Comparison of ENCODE assay signal across 24 cellular contexts in the genomic region with DNA sequence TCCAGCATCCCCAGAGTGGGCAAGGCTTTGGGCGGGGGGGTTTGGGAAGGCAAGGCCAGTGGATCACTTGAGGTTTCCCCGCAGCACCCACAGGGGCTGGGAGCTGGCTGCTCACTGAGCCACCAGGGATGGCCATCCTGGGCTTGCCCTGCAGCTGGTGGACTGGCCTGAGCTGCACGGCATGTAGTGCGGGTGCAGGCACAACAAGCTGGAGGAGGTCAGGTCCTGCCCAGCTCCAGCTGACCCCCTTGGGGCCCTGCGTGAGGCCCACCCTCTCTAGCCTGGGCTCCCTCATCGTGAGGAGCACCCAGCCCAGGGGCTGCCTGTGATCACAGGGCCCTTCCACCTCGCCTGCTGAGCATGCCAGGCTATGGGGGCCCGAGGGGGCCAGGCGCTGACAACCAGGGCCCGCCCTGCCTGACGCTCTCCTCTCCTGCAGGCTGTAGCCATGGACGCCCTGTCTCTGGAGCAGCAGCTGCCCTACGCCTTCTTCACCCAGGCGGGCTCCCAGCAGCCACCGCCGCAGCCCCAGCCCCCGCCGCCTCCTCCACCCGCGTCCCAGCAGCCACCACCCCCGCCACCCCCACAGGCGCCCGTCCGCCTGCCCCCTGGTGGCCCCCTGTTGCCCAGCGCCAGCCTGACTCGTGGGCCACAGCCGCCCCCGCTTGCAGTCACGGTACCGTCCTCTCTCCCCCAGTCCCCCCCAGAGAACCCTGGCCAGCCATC. TPM values are rescaled to one million over a fixed set of nuclear protein-coding genes. Genes with fewer than 3 reads are reported as not detected.
A peak's percentile ranks its signal among the peaks of the same experiment; 100 is the strongest.
DNase-seq lines count a peak whose midpoint lies in the region; ATAC-seq, FAIRE-seq and TF ChIP-seq lines count a peak whose summit lies in the region.
"Had no signal": no experiment of that assay in that cellular context is flagged by ENCODE, and none has a peak within 500 bp of the region (broad histone marks: within the 10 kb centered on the region; RNA-seq: fewer than 3 reads in every experiment).

No MANE protein-coding gene starts in this region.

- TF ChIP-seq CTCF in 22Rv1 (IDR thresholded peaks at IDR 0.05) (no peak), GM12875 (IDR thresholded peaks at IDR 0.05; ENCODE audit: borderline replicate concordance, insufficient read depth, low read depth, low read length) (0 out of 2 replicates have a peak, but pooled peaks have one; percentile 7), K562 (IDR thresholded peaks at IDR 0.05 in 2 of 3, conservative IDR thresholded peaks at IDR 0.05 in 1 of 3; ENCODE audit: insufficient read depth in 2 of 3, low read depth in 1 of 3, low read length in 3 of 3) (peak in 2 of 3 experiments; percentile 23 to 38; a peak in 3 of 6 replicates), neural crest cell (conservative IDR thresholded peaks at IDR 0.05) (no peak), uterus (IDR thresholded peaks at IDR 0.05) (no peak)

- POLR2A ChIA-PET in K562 (lab: Yijun Ruan, JAX) = interaction anchor here (1.1 to 1.3 kb wide), 2 partner anchors 16 to 18 kb away, joined by 3 to 4 read pairs; no protein-coding TSS in a partner anchor

- H3K4me3 Mint-ChIP-seq in neural crest cell = no peak overlapping the region
- H3K4me3 Mint-ChIP-seq: activated CD8-positive, alpha-beta memory T cell treated with anti-CD3 and anti-CD28 coated beads, Interleukin-2, amount 10 ng/mL, durations not matched to agents 7 days and 5 days; activated naive CD8-positive, alpha-beta T cell; CD4-positive, alpha-beta memory T cell; mesothelial cell of epicardium; natural killer cell treated with Interleukin-12 subunit alpha and Interleukin-12 subunit beta and Interleukin-15 and Interleukin-18, amount 100 ng/mL, for 72 hours had no signal

- in situ Hi-C loops in K562 (cut with MboI) = no loop called here

- CTCF ChIA-PET in K562 (lab: Yijun Ruan, JAX; ENCODE audit: low intra/inter-chr PET ratio) = no interaction called here

- peak; percentile 66 for ATAC-seq in K562
- ATAC-seq: activated CD8-positive, alpha-beta memory T cell treated with anti-CD3 and anti-CD28 coated beads, Interleukin-2, amount 10 ng/mL, durations not matched to agents 7 days and 5 days; left lobe of liver; natural killer cell treated with Interleukin-12 subunit alpha and Interleukin-12 subunit beta and Interleukin-15 and Interleukin-18, amount 100 ng/mL, for 72 hours had no signal

- no peaks in the 10 kb centered on the region for H3K4me1 Mint-ChIP-seq in neural crest cell
- H3K4me1 Mint-ChIP-seq: CD4-positive, alpha-beta memory T cell; mesothelial cell of epicardium had no signal

- H3K36me3 Mint-ChIP-seq in neural crest cell (ENCODE audit: low read depth) = no peaks in the 10 kb centered on the region
- H3K36me3 Mint-ChIP-seq: activated CD8-positive, alpha-beta memory T cell treated with anti-CD3 and anti-CD28 coated beads, Interleukin-2, amount 10 ng/mL, durations not matched to agents 7 days and 5 days; activated naive CD8-positive, alpha-beta T cell; natural killer cell treated with Interleukin-12 subunit alpha and Interleukin-12 subunit beta and Interleukin-15 and Interleukin-18, amount 100 ng/mL, for 72 hours had no signal

- DNase-seq in K562 (ENCODE audit: extremely low read depth in 1 of 4, low spot score in 3 of 4) = peak in 3 of 4 experiments; percentile 58 to 79 (median 70)
- no peak for DNase-seq in neural crest cell (ENCODE audit: low read depth, low spot score)
- DNase-seq in RPMI8226 = no peak
- DNase-seq in SIG-M5 treated with dmso at 0.1 percent for 504 hours (lab: John Stamatoyannopoulos, UW; ENCODE audit: unreplicated experiment) = no peak
- no peak for DNase-seq in uterus
- DNase-seq in OCI-M1 (lab: John Stamatoyannopoulos, UW) = no peak
- DNase-seq: activated CD4-positive, alpha-beta T cell treated with anti-CD3 and anti-CD28 coated beads for 48 hours; activated CD8-positive, alpha-beta memory T cell treated with anti-CD3 and anti-CD28 coated beads, Interleukin-2, amount 10 ng/mL, durations not matched to agents 7 days and 5 days; DMS79 treated with DMSO at 0.1 percent for 48 hours; effector memory CD4-positive, alpha-beta T cell; esophagus squamous epithelium; MM.1S; NCI-H1436; NCI-H345; stimulated activated CD4-positive, alpha-beta T cell treated with anti-CD3 and anti-CD28 coated beads, Interleukin-12 subunit alpha, Interleukin-12 subunit beta, amount 100 ng/mL, for 4 hours had no signal

- no peak overlapping the region for H3K4me2 ChIP-seq in K562 (ENCODE audit: insufficient read depth, low read length)

- no peak overlapping the region for H3K4me3 ChIP-seq in GM12875 (ENCODE audit: low read depth, low read length)
- no peak overlapping the region for H3K4me3 ChIP-seq in K562
- H3K4me3 ChIP-seq in uterus = no peak overlapping the region
- H3K4me3 ChIP-seq: esophagus squamous epithelium had no signal

- no peak for FAIRE-seq in K562 (lab: Jason Lieb, UNC)
- FAIRE-seq: TTC549 had no signal

- H3K9me3 Mint-ChIP-seq in neural crest cell = no peaks in the 10 kb centered on the region
- H3K9me3 Mint-ChIP-seq: mesothelial cell of epicardium; natural killer cell treated with Interleukin-12 subunit alpha and Interleukin-12 subunit beta and Interleukin-15 and Interleukin-18, amount 100 ng/mL, for 72 hours had no signal

- peaks cover 15% of the 10 kb centered on the region for H3K27me3 Mint-ChIP-seq in neural crest cell (ENCODE audit: low read depth)
- H3K27me3 Mint-ChIP-seq: activated CD8-positive, alpha-beta memory T cell treated with anti-CD3 and anti-CD28 coated beads, Interleukin-2, amount 10 ng/mL, durations not matched to agents 7 days and 5 days; activated naive CD8-positive, alpha-beta T cell; CD4-positive, alpha-beta memory T cell; natural killer cell treated with Interleukin-12 subunit alpha and Interleukin-12 subunit beta and Interleukin-15 and Interleukin-18, amount 100 ng/mL, for 72 hours had no signal

- H4K20me1 ChIP-seq in K562 (replicated peaks; ENCODE audit: control insufficient read depth, insufficient read depth, low read length) = peaks cover 27% of the 10 kb centered on the region

- intact Hi-C loops in K562 (cut with micrococcal nuclease) = no loop called here
- intact Hi-C loops in uterus (cut with DNase I; ENCODE audit: low total_unique reads) = no loop called here

- H3K36me3 ChIP-seq in K562 (ENCODE audit: control insufficient read depth, insufficient read depth, low read length) (no peaks in the 10 kb centered on the region), uterus (no peaks in the 10 kb centered on the region)
- H3K36me3 ChIP-seq: esophagus squamous epithelium had no signal

- TF ChIP-seq RAD21 in K562 (CRISPR knock-in tag; conservative IDR thresholded peaks at IDR 0.05 in 1 of 2, IDR thresholded peaks at IDR 0.05 in 1 of 2) = no peak

- TF ChIP-seq EP300 in K562 (IDR thresholded peaks at IDR 0.05; ENCODE audit: low read length) = no peak

- H3K4me1 ChIP-seq in K562 (replicated peaks in 1 of 2; ENCODE audit: control insufficient read depth in 2 of 2, insufficient read depth in 2 of 2, low read length in 2 of 2) (peaks cover 6 to 53% of the 10 kb centered on the region in 2 experiments; a peak in 4 of 5 replicates), uterus (no peaks in the 10 kb centered on the region)

- H3K27ac Mint-ChIP-seq in neural crest cell (ENCODE audit: unreplicated experiment) = peak overlapping the region; percentile 43
- H3K27ac Mint-ChIP-seq: activated CD8-positive, alpha-beta memory T cell treated with anti-CD3 and anti-CD28 coated beads, Interleukin-2, amount 10 ng/mL, durations not matched to agents 7 days and 5 days; activated naive CD8-positive, alpha-beta T cell; CD4-positive, alpha-beta memory T cell; mesothelial cell of epicardium; natural killer cell treated with Interleukin-12 subunit alpha and Interleukin-12 subunit beta and Interleukin-15 and Interleukin-18, amount 100 ng/mL, for 72 hours had no signal

- H3K27ac ChIP-seq in 22Rv1 = peak overlapping the region; percentile 37; the same call in 1 of the 2 replicates
- no peak overlapping the region for H3K27ac ChIP-seq in K562 (ENCODE audit: extremely low read depth, low read depth, low read length)
- no peak overlapping the region for H3K27ac ChIP-seq in uterus
- H3K27ac ChIP-seq: esophagus squamous epithelium had no signal

- H3K9me1 ChIP-seq in K562 (ENCODE audit: control insufficient read depth, insufficient read depth, low read length) = no peaks in the 10 kb centered on the region

- BruUV-seq in K562 (replicated peaks; lab: Mats Ljungman, UMichigan) = no TSS peak

- TF ChIP-seq POLR2A in K562 (conservative IDR thresholded peaks at IDR 0.05) (no peak), uterus (IDR thresholded peaks at IDR 0.05) (no peak)

- peaks cover 1 to 14% of the 10 kb centered on the region in 2 experiments; a peak in 4 of 5 replicates for H3K27me3 ChIP-seq in K562 (ENCODE audit: control insufficient read depth in 2 of 2, insufficient read depth in 2 of 2, low read length in 2 of 2)
- no peaks in the 10 kb centered on the region for H3K27me3 ChIP-seq in uterus

- H3K9me3 ChIP-seq in K562 (replicated peaks; ENCODE audit: control insufficient read depth, insufficient read depth, low read depth, low read length) (no peaks in the 10 kb centered on the region; the same call in 1 of the 2 replicates), uterus (no peaks in the 10 kb centered on the region)
- H3K9me3 ChIP-seq: esophagus squamous epithelium had no signal

- 40% methylated on average over 8 of the region's 30 CpGs for WGBS in K562 (ENCODE audit: insufficient coverage, low coverage, missing lambda C conversion rate)

- H3K9ac ChIP-seq in K562 (ENCODE audit: insufficient read depth in 1 of 2, low read depth in 2 of 2, low read length in 2 of 2) = peak overlapping the region in 1 of 2 experiments; percentile 65; a peak in 2 of 4 replicates

- H2AFZ ChIP-seq in K562 (ENCODE audit: low read depth, low read length) = no peak overlapping the region

- H3K79me2 ChIP-seq in K562 (ENCODE audit: control insufficient read depth, insufficient read depth, low read length) = no peaks in the 10 kb centered on the region

RNA-seq across cellular contexts. Expression of a gene that starts 22.9 kb away (rescaled TPM):
- not detected in 2 replicates for total RNA-seq in K562 (2011; cell fraction: chromatin; rRNA removed; ENCODE audit: low replicate concordance)
- total RNA-seq in K562 (2011; cell fraction: nucleolus; rRNA removed) = not detected in 2 replicates
- not detected in 2 replicates for total RNA-seq in K562 (2011; cell fraction: nucleoplasm; rRNA removed)
- total RNA-seq in K562 (2014; rRNA removed) = not detected in 2 replicates
- total RNA-seq in K562 (2014; rRNA removed; fragmentation: Illumina TruSeq; extraction: Trizol) = not detected in 2 replicates
- not detected in 2 replicates for total RNA-seq in K562 (2015; rRNA removed; fragmentation: Illumina TruSeq; extraction: Trizol)
- 0.07 TPM in 1 of 2 replicates, not detected in the other for total RNA-seq in K562 (2021)
- polyA plus RNA-seq in K562 (2011; rRNA removed) = not detected in 2 replicates
- polyA plus RNA-seq in K562 (2011; cell fraction: cytosol; rRNA removed) = not detected in 2 replicates
- polyA plus RNA-seq in K562 (2011; cell fraction: nucleus; rRNA removed) = not detected in 2 replicates
- polyA plus RNA-seq in K562 (2012) = not detected in 2 replicates
- not detected in 2 replicates for polyA plus RNA-seq in K562 (2014; fragmentation: Illumina TruSeq; extraction: Trizol)
- not detected for polyA plus RNA-seq in K562 (2014; fragmentation: Nextera tagmentation; extraction: Ambion mirVana)
- polyA plus RNA-seq in K562 (2014; rRNA removed) = not detected in 2 replicates
- not detected in 2 replicates for polyA minus RNA-seq in K562 (2011; rRNA and poly(A)+ RNA removed)
- polyA minus RNA-seq in K562 (2011; cell fraction: cytosol; rRNA and poly(A)+ RNA removed) = not detected in 2 replicates
- polyA minus RNA-seq in K562 (2011; cell fraction: nucleus; rRNA and poly(A)+ RNA removed) = not detected in 2 replicates
- total RNA-seq in neural crest cell = not detected in 2 replicates
- under 1 TPM in 1 of 4 donors, not detected in 3; 0.76 TPM for total RNA-seq in uterus
- total RNA-seq: activated CD8-positive, alpha-beta memory T cell treated with anti-CD3 and anti-CD28 coated beads, Interleukin-2, amount 10 ng/mL, durations not matched to agents 7 days and 5 days; CD4-positive, alpha-beta memory T cell; left lobe of liver; natural killer cell treated with Interleukin-12 subunit alpha and Interleukin-12 subunit beta and Interleukin-15 and Interleukin-18, amount 100 ng/mL, for 72 hours; pulmonary artery endothelial cell had no signal
- polyA plus RNA-seq: CD4-positive, alpha-beta memory T cell had no signal

Comparison
In these comparisons a context has a peak if more than half of its experiments do, and no peak if none do; other contexts are left out.
1. CTCF ChIP-seq: peak in GM12875 (single experiment) and K562 (2 of 3); none in 22Rv1 (single experiment), neural crest cell (single experiment) and uterus (0 of 4).
2. DNase-seq: peak in K562 (3 of 4); none in neural crest cell (single experiment), RPMI8226 (single experiment), SIG-M5 treated with dmso at 0.1 percent for 504 hours (single experiment), uterus (0 of 2) and OCI-M1 (single experiment).